ENCODE assay signal across 4 cellular contexts in the genomic region with DNA sequence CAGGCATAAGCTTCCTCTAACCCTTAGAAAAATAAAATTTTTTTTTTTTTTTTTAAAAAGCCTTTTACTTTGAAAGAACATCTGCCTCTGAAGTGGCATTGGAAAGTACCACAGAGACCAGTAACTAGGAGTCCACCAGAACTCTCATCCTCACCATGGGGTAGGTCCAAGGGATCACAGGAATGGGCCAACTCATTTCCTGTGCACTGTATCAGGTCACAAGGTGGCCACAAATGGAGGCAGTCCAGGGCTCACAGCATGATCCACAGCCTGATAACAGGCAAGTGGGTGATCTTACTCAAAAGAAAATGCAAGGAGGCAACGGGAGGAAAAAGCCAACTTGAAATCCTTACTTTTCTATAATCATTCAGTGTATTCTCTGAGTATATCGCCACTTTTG. TPM values are rescaled to one million over a fixed set of nuclear protein-coding genes. Genes with fewer than 3 reads are reported as not detected.
"Had no signal": no experiment of that assay in that cellular context is flagged by ENCODE, and none has a peak within 500 bp of the region (broad histone marks: within the 10 kb centered on the region; RNA-seq: fewer than 3 reads in every experiment).

No MANE protein-coding gene starts in this region.

RNA-seq across cellular contexts. Expression of gene CARD16, which starts 24.6 kb away (rescaled TPM):
- total RNA-seq: neural crest cell had no signal

RNA-seq across cellular contexts. Expression of gene CASP1, which starts 34.8 kb away (rescaled TPM):
- total RNA-seq: neural crest cell had no signal

RNA-seq across cellular contexts. Expression of gene CASP5, which starts 46.8 kb away (rescaled TPM):
- total RNA-seq: neural crest cell, osteocyte, pulmonary artery endothelial cell, ureter had no signal
